In the genomic region with DNA sequence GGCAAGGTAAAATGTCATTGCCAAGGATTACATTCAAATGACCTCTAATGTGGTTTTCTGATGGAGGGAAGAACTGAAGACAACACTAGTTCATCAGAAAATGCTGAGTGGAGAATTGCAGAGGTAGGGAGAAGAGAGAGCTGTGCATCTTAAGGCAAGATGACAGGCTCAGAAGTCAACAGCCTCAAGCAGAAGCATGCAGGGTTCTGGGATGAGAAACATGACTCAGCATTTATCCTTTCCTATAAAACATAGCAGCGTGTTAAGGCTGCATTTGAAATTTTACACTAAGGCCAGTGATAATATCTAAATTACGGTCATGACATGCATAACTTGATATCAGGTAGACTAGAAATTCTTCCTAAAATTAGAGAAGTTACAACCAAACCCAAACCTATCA, we compare ENCODE assay signal across 23 cellular contexts. TPM values are rescaled to one million over a fixed set of nuclear protein-coding genes. Genes with fewer than 3 reads are reported as not detected.
A peak's percentile ranks its signal among the peaks of the same experiment; 100 is the strongest.
DNase-seq lines count a peak whose midpoint lies in the region; ATAC-seq, FAIRE-seq and TF ChIP-seq lines count a peak whose summit lies in the region.
"Had no signal": no experiment of that assay in that cellular context is flagged by ENCODE, and none has a peak within 500 bp of the region (broad histone marks: within the 10 kb centered on the region; RNA-seq: fewer than 3 reads in every experiment).

No MANE protein-coding gene starts in this region.

- intact Hi-C loops in left ventricle myocardium inferior (cut with micrococcal nuclease) = no loop called here

- H3K79me2 ChIP-seq in fibroblast of lung (ENCODE audit: control insufficient read depth, insufficient read depth, low read length) (no peaks in the 10 kb centered on the region), Karpas-422 (ENCODE audit: low read length) (no peaks in the 10 kb centered on the region)

- H3K4me1 ChIP-seq in fibroblast of lung (ENCODE audit: control insufficient read depth, extremely low read depth, insufficient read depth, low read length) (no peaks in the 10 kb centered on the region), Karpas-422 (ENCODE audit: low read length) (no peaks in the 10 kb centered on the region), left ventricle myocardium inferior (peaks cover 13% of the 10 kb centered on the region)
- H3K4me1 ChIP-seq: upper lobe of right lung had no signal

- no peaks in the 10 kb centered on the region for H3K9me3 ChIP-seq in fibroblast of lung (ENCODE audit: control insufficient read depth, insufficient read depth, low read depth, low read length)
- H3K9me3 ChIP-seq in Karpas-422 (ENCODE audit: low read length) = no peaks in the 10 kb centered on the region
- H3K9me3 ChIP-seq in left ventricle myocardium inferior (replicated peaks) = no peaks in the 10 kb centered on the region
- H3K9me3 ChIP-seq: mucosa of descending colon, sigmoid colon, upper lobe of right lung had no signal

- ATAC-seq in GM21423 (IDR thresholded peaks at IDR 0.05; ENCODE audit: unreplicated experiment) = no peak
- ATAC-seq: activated CD4-positive, CD25-positive, alpha-beta regulatory T cell treated with anti-CD3 and anti-CD28 coated beads, Interleukin-2, amount 50 U/mL, for 24 hours; activated CD8-positive, alpha-beta T cell treated with anti-CD3 and anti-CD28 coated beads for 36 hours; mucosa of descending colon; upper lobe of right lung had no signal

- H3K27me3 ChIP-seq in fibroblast of lung (ENCODE audit: control insufficient read depth, insufficient read depth, low read length) (no peaks in the 10 kb centered on the region), Karpas-422 (ENCODE audit: low read length) (no peaks in the 10 kb centered on the region), left ventricle myocardium inferior (ENCODE audit: low read depth) (no peaks in the 10 kb centered on the region)
- H3K27me3 ChIP-seq: sigmoid colon, upper lobe of right lung had no signal

- FAIRE-seq in GM12891 (lab: Jason Lieb, UNC) = peak; percentile 20

- H3K4me3 ChIP-seq in fibroblast of lung (replicated peaks in 1 of 4; ENCODE audit: control extremely low read depth in 1 of 4, insufficient read depth in 1 of 4, low read depth in 3 of 4, low read length in 4 of 4) (no peak overlapping the region), Karpas-422 (ENCODE audit: low read length) (no peak overlapping the region), left ventricle myocardium inferior (no peak overlapping the region)
- H3K4me3 ChIP-seq: mucosa of descending colon, sigmoid colon, upper lobe of right lung had no signal

- H3K27ac ChIP-seq in fibroblast of lung (ENCODE audit: insufficient read depth, low read length) (no peak overlapping the region), Karpas-422 (ENCODE audit: low read length) (no peak overlapping the region), left ventricle myocardium inferior (replicated peaks) (no peak overlapping the region)
- H3K27ac ChIP-seq: RWPE1, sigmoid colon, upper lobe of right lung had no signal

- DNase-seq in A172 (ENCODE audit: low spot score) (peak; percentile 4), GM12891 (ENCODE audit: insufficient read length, low spot score) (no peak), RPMI8226 (peak; percentile 44), fibroblast of lung (ENCODE audit: low read depth in 2 of 2) (peak; percentile 2 to 7), Karpas-422 (no peak), left ventricle myocardium inferior (no peak), retina (no peak)
- DNase-seq: activated CD8-positive, alpha-beta T cell treated with anti-CD3 and anti-CD28 coated beads for 36 hours; activated naive CD4-positive, alpha-beta T cell; C1 segment of cervical spinal cord; caudate nucleus; foreskin melanocyte; hypothalamus; mucosa of descending colon; NCI-H1436; NCI-H524 treated with DMSO at 0.1 percent for 48 hours; nephron progenitor cell; posterior cingulate gyrus; sigmoid colon; upper lobe of right lung had no signal

- H4K20me1 ChIP-seq in fibroblast of lung (ENCODE audit: control insufficient read depth, extremely low read depth, insufficient read depth, low read length) = no peaks in the 10 kb centered on the region
- no peaks in the 10 kb centered on the region for H4K20me1 ChIP-seq in Karpas-422 (ENCODE audit: insufficient read depth, low read depth, low read length)

- H3K4me2 ChIP-seq in fibroblast of lung (ENCODE audit: extremely low read depth, insufficient read depth, low read length) = no peak overlapping the region
- no peak overlapping the region for H3K4me2 ChIP-seq in Karpas-422 (ENCODE audit: low read depth, low read length, poor library complexity, severe bottlenecking)

- TF ChIP-seq POLR2A in GM12891 (IDR thresholded peaks at IDR 0.05; ENCODE audit: low read depth, low read length) = no peak

- TF ChIP-seq CTCF in fibroblast of lung (conservative IDR thresholded peaks at IDR 0.05 in 1 of 2, IDR thresholded peaks at IDR 0.05 in 1 of 2; ENCODE audit: low read depth in 1 of 2, low read length in 2 of 2) = no peak
- TF ChIP-seq CTCF in left ventricle myocardium inferior (IDR thresholded peaks at IDR 0.05; ENCODE audit: borderline replicate concordance) = no peak

- no peaks in the 10 kb centered on the region for H3K9me2 ChIP-seq in Karpas-422 (replicated peaks; ENCODE audit: insufficient read depth, low read length)

- H3K36me3 ChIP-seq in fibroblast of lung (ENCODE audit: control insufficient read depth, insufficient read depth, low read length) = no peaks in the 10 kb centered on the region
- no peaks in the 10 kb centered on the region for H3K36me3 ChIP-seq in Karpas-422 (ENCODE audit: insufficient read depth, low read length)
- H3K36me3 ChIP-seq in left ventricle myocardium inferior = no peaks in the 10 kb centered on the region
- H3K36me3 ChIP-seq: sigmoid colon, upper lobe of right lung had no signal

- H2AFZ ChIP-seq in fibroblast of lung (ENCODE audit: low read length) (no peak overlapping the region), Karpas-422 (ENCODE audit: low read length) (no peak overlapping the region)

- H3K9ac ChIP-seq in fibroblast of lung (ENCODE audit: insufficient read depth, low read length) (no peak overlapping the region), Karpas-422 (ENCODE audit: low read length) (no peak overlapping the region)

TF ChIP-seq in GM12891, 5 proteins besides CTCF, POLR2A, EP300 and RAD21:
- no peak for TF ChIP-seq POLR2AphosphoS5 (IDR thresholded peaks at IDR 0.05; ENCODE audit: low read depth, low read length)
- TF ChIP-seq PAX5 (IDR thresholded peaks at IDR 0.05; ENCODE audit: insufficient read depth, low read length, severe bottlenecking) = no peak
- no peak for TF ChIP-seq TAF1 (IDR thresholded peaks at IDR 0.05; ENCODE audit: low read depth, low read length)
- TF ChIP-seq SPI1 (IDR thresholded peaks at IDR 0.05; ENCODE audit: low read depth, low read length) = no peak
- TF ChIP-seq POU2F2 (IDR thresholded peaks at IDR 0.05; ENCODE audit: low read depth, low read length) = no peak

RNA-seq across cellular contexts. Expression of gene DYRK2, which starts 53.7 kb away (rescaled TPM):
- 17.3 and 22.4 TPM in 2 replicates for total RNA-seq in A172 (2014; rRNA removed; shearing (Covaris generic))
- polyA plus RNA-seq in GM12891 (2012; ENCODE audit: low read depth, missing spikeins) = 10.7 TPM
- total RNA-seq in fibroblast of lung (19.0 and 22.5 TPM in 2 replicates), left ventricle myocardium inferior (42.6 TPM)
- 18.3 and 18.7 TPM in 2 replicates for polyA plus RNA-seq in fibroblast of lung
- 16.4 and 18.0 TPM in 2 replicates for polyA plus RNA-seq in fibroblast of lung (2012)
- polyA minus RNA-seq in fibroblast of lung (ENCODE audit: low replicate concordance) = 15.6 and 31.8 TPM in 2 replicates
- 21.5 and 31.5 TPM in 2 replicates for total RNA-seq in Karpas-422 (2014; rRNA removed; shearing (Covaris generic); ENCODE audit: low replicate concordance)

Comparison
In these comparisons a context has a peak if more than half of its experiments do, and no peak if none do; other contexts are left out.
1. DNase-seq: peak in A172 (single experiment), RPMI8226 (single experiment) and fibroblast of lung (2 of 2); none in GM12891 (single experiment), Karpas-422 (single experiment), left ventricle myocardium inferior (single experiment) and retina (single experiment).